ENCODE assay signal across 8 cellular contexts in the genomic region with DNA sequence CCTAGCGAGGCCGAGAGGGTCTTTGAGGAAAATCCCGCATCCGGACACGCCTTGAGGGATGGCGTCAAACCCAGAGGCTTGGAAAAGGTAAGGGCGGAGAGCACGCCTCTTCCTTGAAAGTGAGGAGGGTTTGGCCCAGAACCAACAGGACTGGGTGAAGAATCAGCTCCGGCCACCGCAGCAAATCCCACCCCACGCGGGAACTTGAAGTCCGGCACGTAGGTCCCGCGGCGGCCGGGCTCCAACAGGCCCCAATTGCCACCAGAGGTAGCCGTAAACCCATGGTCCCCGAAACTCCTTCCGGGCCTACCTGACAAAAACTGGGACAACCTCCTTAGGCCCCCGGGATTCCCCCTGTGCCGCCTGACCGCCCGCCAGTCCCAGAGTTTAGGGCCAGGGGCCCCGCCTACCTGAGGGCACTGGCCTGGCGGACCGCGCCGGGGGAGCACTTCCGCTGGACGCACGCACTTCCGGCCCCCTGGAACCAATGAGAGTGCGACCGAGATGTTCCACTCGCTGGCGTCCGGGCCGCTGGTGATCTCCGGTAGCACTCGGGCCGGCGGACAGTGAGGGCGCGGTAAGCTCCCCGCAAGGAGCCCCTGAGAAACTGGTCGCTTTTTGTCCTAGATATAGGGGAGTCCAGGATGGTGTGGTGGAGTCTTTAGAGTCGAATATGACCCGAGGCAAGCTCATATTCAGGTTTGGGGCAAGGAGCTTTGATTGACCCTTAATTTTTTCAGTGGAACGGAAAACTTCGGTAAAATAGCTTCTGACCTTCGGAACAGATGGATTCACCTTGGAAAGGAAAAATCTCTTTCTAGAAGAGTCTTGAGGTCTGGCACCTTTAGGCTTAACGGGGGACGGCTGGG. TPM values are rescaled to one million over a fixed set of nuclear protein-coding genes. Genes with fewer than 3 reads are reported as not detected.
DNase-seq lines count a peak whose midpoint lies in the region; ATAC-seq and TF ChIP-seq lines count a peak whose summit lies in the region.

A gene (minus strand): TSS at position 453 of the 869 bp plus-strand sequence. CDS start 6,772 bp downstream, outside the sequence.
A gene (plus strand): TSS at position 537 of the 869 bp plus-strand sequence. CDS start 28,599 bp downstream, outside the sequence.

- H3K4me3 ChIP-seq in NT2/D1 (ENCODE audit: insufficient read length, low read depth) (peak within 1 kb of the TSS; percentile 88), endodermal cell (ENCODE audit: low read length) (peak within 1 kb of the TSS; percentile 99), mesodermal cell (ENCODE audit: extremely low read depth, insufficient read depth, low read length, poor library complexity, severe bottlenecking) (peak within 1 kb of the TSS; percentile 73)

- ATAC-seq in GM21367 (IDR thresholded peaks at IDR 0.05; ENCODE audit: unreplicated experiment): peak; percentile 89

- H3K9me3 Mint-ChIP-seq in endodermal cell: no peaks in the 10 kb centered on the region

- peak within 1 kb of the TSS; percentile 82 for H3K4me3 Mint-ChIP-seq in endodermal cell

- H3K4me1 ChIP-seq in NT2/D1 (ENCODE audit: insufficient read depth, insufficient read length) (no peaks in the 10 kb centered on the region), endodermal cell (ENCODE audit: control insufficient read depth, insufficient read depth, low read length) (no peaks in the 10 kb centered on the region), mesodermal cell (ENCODE audit: control insufficient read depth, insufficient read depth, low read length, poor library complexity, severe bottlenecking) (no peaks in the 10 kb centered on the region)

- DNase-seq in COR-L47 (lab: John Stamatoyannopoulos, UW) (peak; percentile 90), HT1080 (ENCODE audit: low read depth) (peak; percentile 89), NT2/D1 (ENCODE audit: low read depth, low spot score) (peak; percentile 84), endodermal cell (peak; percentile 97)
- peak; percentile 64 for DNase-seq in activated CD8-positive, alpha-beta memory T cell treated with anti-CD3 and anti-CD28 coated beads, Interleukin-2, amount 50 U/mL, for 1 hour (ENCODE audit: extremely low read depth)
- DNase-seq in stimulated activated CD8-positive, alpha-beta memory T cell treated with anti-CD3 and anti-CD28 coated beads, Interleukin-15, amount 100 ng/mL, for 1 hour (ENCODE audit: low read depth): peak; percentile 74

- peaks cover 5% of the 10 kb centered on the region for H3K4me1 Mint-ChIP-seq in endodermal cell

- H3K27ac ChIP-seq in endodermal cell (ENCODE audit: low read depth, low read length): peak within 1 kb of the TSS; percentile 63
- H3K27ac ChIP-seq in mesodermal cell (ENCODE audit: low read depth, low read length, severe bottlenecking): peak within 1 kb of the TSS; percentile 82

- no peaks in the 10 kb centered on the region for H3K27me3 ChIP-seq in NT2/D1 (ENCODE audit: insufficient read depth, insufficient read length)
- H3K27me3 ChIP-seq in endodermal cell (ENCODE audit: control insufficient read depth, insufficient read depth, low read length, poor library complexity, severe bottlenecking): no peaks in the 10 kb centered on the region

- H3K27ac Mint-ChIP-seq in endodermal cell: peak within 1 kb of the TSS; percentile 97

- H3K9ac ChIP-seq in NT2/D1 (ENCODE audit: insufficient read length, low read depth) (peak within 1 kb of the TSS; percentile 91), endodermal cell (ENCODE audit: extremely low read depth, low read length, poor library complexity, severe bottlenecking) (peak within 1 kb of the TSS; percentile 88)

- 0 to 1% methylated on average over 20 to 55 of the region's 55 CpGs for WGBS in endodermal cell (ENCODE audit: insufficient coverage in 1 of 2, insufficient read length in 1 of 2), 2 experiments
- WGBS in mesodermal cell (ENCODE audit: insufficient coverage in 2 of 2), 2 experiments: 1% methylated on average over 40 to 52 of the region's 55 CpGs

- H3K9me3 ChIP-seq in NT2/D1 (ENCODE audit: insufficient read depth, low read length) (no peaks in the 10 kb centered on the region), endodermal cell (ENCODE audit: control insufficient read depth, low read length) (no peaks in the 10 kb centered on the region), mesodermal cell (ENCODE audit: control insufficient read depth, low read length) (no peaks in the 10 kb centered on the region)

- H3K36me3 ChIP-seq in NT2/D1 (ENCODE audit: insufficient read depth, insufficient read length, low read length) (peaks cover 29% of the 10 kb centered on the region), endodermal cell (ENCODE audit: control insufficient read depth, insufficient read depth, low read length) (no peaks in the 10 kb centered on the region), mesodermal cell (ENCODE audit: control insufficient read depth, insufficient read depth, low read length) (peaks cover 18% of the 10 kb centered on the region)

- H3K27me3 Mint-ChIP-seq in endodermal cell (ENCODE audit: insufficient read depth): no peaks in the 10 kb centered on the region

- TF ChIP-seq CTCF in endodermal cell (conservative IDR thresholded peaks at IDR 0.05): no peak

- H3K36me3 Mint-ChIP-seq in endodermal cell (ENCODE audit: low read depth): peaks cover 17% of the 10 kb centered on the region

RNA-seq across cellular contexts. Expression of the first gene that starts in this region (rescaled TPM):
- 22.4 and 24.2 TPM in 2 replicates for total RNA-seq in HT1080 (2014; rRNA removed; shearing (Covaris generic))
- polyA plus RNA-seq in HT1080 (2015; cell fraction: cytosol; rRNA removed): 30.8 and 38.1 TPM in 2 replicates
- 14.2 and 17.9 TPM in 2 replicates for polyA plus RNA-seq in HT1080 (2015; cell fraction: nucleus; rRNA removed)
- 10 to 100 TPM; 27.7 to 40.0 TPM for total RNA-seq in endodermal cell
- 35.3 TPM for polyA plus RNA-seq in endodermal cell (2013, experiment 1 of 2)
- polyA plus RNA-seq in endodermal cell (2013, experiment 2 of 2): 36.4 TPM
- 27.9 TPM for polyA plus RNA-seq in mesodermal cell (2013, experiment 1 of 2)
- polyA plus RNA-seq in mesodermal cell (2013, experiment 2 of 2): 32.6 TPM

RNA-seq across cellular contexts. Expression of the second gene that starts in this region (rescaled TPM):
- total RNA-seq in HT1080 (2014; rRNA removed; shearing (Covaris generic)): 5.2 and 7.1 TPM in 2 replicates
- 3.2 and 5.3 TPM in 2 replicates for polyA plus RNA-seq in HT1080 (2015; cell fraction: cytosol; rRNA removed)
- polyA plus RNA-seq in HT1080 (2015; cell fraction: nucleus; rRNA removed): 2.8 and 4.4 TPM in 2 replicates
- 1 to 10 TPM; 5.4 to 7.9 TPM for total RNA-seq in endodermal cell
- polyA plus RNA-seq in endodermal cell (2013, experiment 1 of 2): 7.5 TPM
- polyA plus RNA-seq in endodermal cell (2013, experiment 2 of 2): 8.7 TPM
- polyA plus RNA-seq in mesodermal cell (2013, experiment 1 of 2): 9.1 TPM
- 10.2 TPM for polyA plus RNA-seq in mesodermal cell (2013, experiment 2 of 2)

Comparison
In these comparisons a context has a peak if more than half of its experiments do, and no peak if none do; other contexts are left out.
1. Peak in every context shown above with its lines: DNase-seq, ATAC-seq, H3K4me3 ChIP-seq and H3K27ac ChIP-seq.